In genomic region chr14:105479438-105480164, GRCh38 we compare ENCODE assay signal across 1 cellular context.
TF ChIP-seq lines count a peak whose summit lies in the region.

No MANE protein-coding gene starts in this region.

TF ChIP-seq in HepG2, 621 proteins besides CTCF, POLR2A, EP300 and RAD21:
- 0 out of 2 replicates have a peak, but pooled peaks have one; percentile 37 for TF ChIP-seq HNRNPL (IDR thresholded peaks at IDR 0.05; ENCODE audit: low read depth, low read length)
- TF ChIP-seq, protein P1, sequence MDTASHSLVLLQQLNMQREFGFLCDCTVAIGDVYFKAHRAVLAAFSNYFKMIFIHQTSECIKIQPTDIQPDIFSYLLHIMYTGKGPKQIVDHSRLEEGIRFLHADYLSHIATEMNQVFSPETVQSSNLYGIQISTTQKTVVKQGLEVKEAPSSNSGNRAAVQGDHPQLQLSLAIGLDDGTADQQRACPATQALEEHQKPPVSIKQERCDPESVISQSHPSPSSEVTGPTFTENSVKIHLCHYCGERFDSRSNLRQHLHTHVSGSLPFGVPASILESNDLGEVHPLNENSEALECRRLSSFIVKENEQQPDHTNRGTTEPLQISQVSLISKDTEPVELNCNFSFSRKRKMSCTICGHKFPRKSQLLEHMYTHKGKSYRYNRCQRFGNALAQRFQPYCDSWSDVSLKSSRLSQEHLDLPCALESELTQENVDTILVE (CRISPR knock-in tag; IDR thresholded peaks at IDR 0.05): no peak
